Comparison of ENCODE assay signal across 10 cellular contexts in the genomic region with DNA sequence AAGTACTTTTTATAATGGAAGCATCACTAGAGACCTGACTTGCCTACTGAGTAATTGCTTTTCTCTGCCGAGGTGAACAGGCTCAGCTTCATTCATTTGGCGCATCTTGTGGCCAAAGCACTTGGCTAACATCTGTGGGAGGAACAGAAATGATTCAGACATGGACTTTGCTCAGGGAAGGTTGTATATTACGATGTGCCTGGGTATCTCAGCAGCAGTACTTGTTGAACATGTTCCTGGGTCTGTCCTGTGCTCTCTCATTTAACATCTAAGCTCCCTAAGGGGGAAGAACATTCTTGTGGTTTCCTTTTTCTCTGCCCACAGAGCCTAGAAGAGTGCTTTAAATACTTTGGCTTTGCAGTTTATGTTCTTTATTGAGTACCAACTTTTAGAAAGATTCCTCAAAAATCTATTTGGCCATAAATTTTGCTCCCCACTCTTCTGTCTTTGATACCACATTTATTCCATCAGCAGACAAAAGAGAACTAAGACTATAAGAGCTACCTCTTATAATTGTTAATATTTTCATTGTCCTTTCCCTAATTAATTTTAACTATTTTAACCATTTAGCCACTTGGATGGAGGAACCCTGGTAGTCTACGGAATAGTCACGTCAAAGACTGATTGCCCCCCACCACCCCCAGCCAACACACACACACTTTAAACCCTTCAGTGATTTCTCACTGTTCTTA.
DNase-seq lines count a peak whose midpoint lies in the region; ATAC-seq, FAIRE-seq and TF ChIP-seq lines count a peak whose summit lies in the region.
"Had no signal": no experiment of that assay in that cellular context is flagged by ENCODE, and none has a peak within 500 bp of the region (broad histone marks: within the 10 kb centered on the region; RNA-seq: fewer than 3 reads in every experiment).

No MANE protein-coding gene starts in this region.

- no peaks in the 10 kb centered on the region; the same call in 2 of the 3 replicates for H3K9me3 ChIP-seq in GM12878 (replicated peaks; ENCODE audit: control insufficient read depth, insufficient read depth, low read length)
- H3K9me3 ChIP-seq in stomach, result no peaks in the 10 kb centered on the region
- H3K9me3 ChIP-seq in upper lobe of right lung, result no peaks in the 10 kb centered on the region

- TF ChIP-seq CTCF in GM12878 (IDR thresholded peaks at IDR 0.05 in 2 of 3, conservative IDR thresholded peaks at IDR 0.05 in 1 of 3; ENCODE audit: control insufficient read depth in 2 of 3, extremely low read depth in 1 of 3, insufficient read depth in 1 of 3, low read depth in 3 of 3, low read length in 3 of 3), result no peak
- no peak for TF ChIP-seq CTCF in stomach (IDR thresholded peaks at IDR 0.05)
- no peak for TF ChIP-seq CTCF in upper lobe of right lung (IDR thresholded peaks at IDR 0.05)

- H3K9ac ChIP-seq in GM12878 (ENCODE audit: control insufficient read depth, insufficient read depth, low read length), result no peak overlapping the region

- no TSS peak for BruUV-seq in GM12878 (replicated peaks; lab: Mats Ljungman, UMichigan)

- no peaks in the 10 kb centered on the region for H3K79me2 ChIP-seq in GM12878 (ENCODE audit: control insufficient read depth, insufficient read depth, low read length)

- TF ChIP-seq EP300 in GM12878 (IDR thresholded peaks at IDR 0.05; ENCODE audit: borderline replicate concordance in 1 of 2, control insufficient read depth in 1 of 2, low read depth in 2 of 2, low read length in 2 of 2) (peak in 1 of 2 experiments; percentile 49; a peak in 1 of 4 replicates), stomach (IDR thresholded peaks at IDR 0.05) (no peak)

- H4K20me1 ChIP-seq in GM12878 (ENCODE audit: control insufficient read depth, insufficient read depth), result no peaks in the 10 kb centered on the region

- H3K36me3 ChIP-seq in GM12878 (ENCODE audit: control insufficient read depth in 2 of 2, insufficient read depth in 2 of 2, low read length in 1 of 2) (no peaks in the 10 kb centered on the region), stomach (no peaks in the 10 kb centered on the region), upper lobe of right lung (no peaks in the 10 kb centered on the region)

- ATAC-seq in HG03520 (IDR thresholded peaks at IDR 0.05; ENCODE audit: unreplicated experiment) (peak; percentile 53), GM12878 (peak; percentile 78), upper lobe of right lung (no peak)

- peaks cover 41% of the 10 kb centered on the region for H3K36me3 Mint-ChIP-seq in activated naive CD4-positive, alpha-beta T cell treated with anti-CD3 and anti-CD28 coated beads, Interleukin-2, amount 10 ng/mL, durations not matched to agents 7 days and 5 days

- H2AFZ ChIP-seq in GM12878 (ENCODE audit: control insufficient read depth, low read depth, low read length), result peak overlapping the region; percentile 34; the same call in 1 of the 2 replicates

- no peak for TF ChIP-seq RAD21 in GM12878 (IDR thresholded peaks at IDR 0.05; ENCODE audit: insufficient read depth, low read depth, low read length)

- SMC1A ChIA-PET in GM12878 (lab: Charles Lee; ENCODE audit: uncharacterized antibody, unreplicated experiment), result interaction anchor here (0.5 to 9.8 kb wide), 27 partner anchors 9 to 540 kb away, joined by 3 to 79 read pairs (median 4); no protein-coding TSS in a partner anchor

- CTCF ChIA-PET in activated naive CD4-positive, alpha-beta T cell treated with anti-CD3 and anti-CD28 coated beads, Interleukin-2, amount 10 ng/mL, durations not matched to agents 7 days and 5 days (lab: Charles Lee), result no interaction called here
- CTCF ChIA-PET in GM12878 (lab: Yijun Ruan, JAX), result interaction anchor here (0.6 to 2.8 kb wide), 14 partner anchors 8 to 280 kb away, joined by 3 to 19 read pairs (median 3); no protein-coding TSS in a partner anchor

- FAIRE-seq in GM12878 (lab: Jason Lieb, UNC), result no peak

- intact Hi-C loops in GM12878 (cut with micrococcal nuclease; ENCODE audit: unreplicated experiment) (loop anchor here (5.0 kb wide), 1 partner anchor 35 kb away; no protein-coding TSS in a partner anchor), stomach (cut with DNase I; ENCODE audit: low total_unique reads) (no loop called here), upper lobe of right lung (cut with DNase I) (no loop called here)

- H3K9me3 Mint-ChIP-seq in activated naive CD4-positive, alpha-beta T cell treated with anti-CD3 and anti-CD28 coated beads, Interleukin-2, amount 10 ng/mL, durations not matched to agents 7 days and 5 days, result peaks cover 13% of the 10 kb centered on the region

- RAD21 ChIA-PET in GM12878 (lab: Charles Lee; ENCODE audit: unreplicated experiment), result interaction anchor here (0.6 to 5.5 kb wide), 18 partner anchors 8 to 1971 kb away, joined by 3 to 44 read pairs (median 4); no protein-coding TSS in a partner anchor

- H3K4me3 Mint-ChIP-seq in activated naive CD4-positive, alpha-beta T cell treated with anti-CD3 and anti-CD28 coated beads, Interleukin-2, amount 10 ng/mL, durations not matched to agents 7 days and 5 days, result no peak overlapping the region

- H3K4me2 ChIP-seq in GM12878 (ENCODE audit: control insufficient read depth, insufficient read depth), result peak overlapping the region; percentile 48

- H3K4me3 ChIP-seq in GM12878, result no peak overlapping the region
- H3K4me3 ChIP-seq in stomach, result no peak overlapping the region
- H3K4me3 ChIP-seq in upper lobe of right lung, result no peak overlapping the region

- peak overlapping the region; percentile 47 for H3K27ac Mint-ChIP-seq in activated naive CD4-positive, alpha-beta T cell treated with anti-CD3 and anti-CD28 coated beads, Interleukin-2, amount 10 ng/mL, durations not matched to agents 7 days and 5 days

- in situ Hi-C loops in GM12878 (cut with MboI), result no loop called here

- H3K4me1 Mint-ChIP-seq in activated naive CD4-positive, alpha-beta T cell treated with anti-CD3 and anti-CD28 coated beads, Interleukin-2, amount 10 ng/mL, durations not matched to agents 7 days and 5 days, result peaks cover 76% of the 10 kb centered on the region

- POLR2A ChIA-PET in GM12878 (lab: Charles Lee), result interaction anchor here (0.6 to 2.2 kb wide), 10 partner anchors 16 to 369 kb away, joined by 3 to 7 read pairs (median 4); no protein-coding TSS in a partner anchor

- peaks cover 28% of the 10 kb centered on the region for H3K4me1 ChIP-seq in GM12878 (ENCODE audit: control insufficient read depth, insufficient read depth, low read length)
- peaks cover 0 to 10% (median 2%) of the 10 kb centered on the region in 4 donors for H3K4me1 ChIP-seq in stomach
- H3K4me1 ChIP-seq in upper lobe of right lung, result peaks cover 6% of the 10 kb centered on the region

- WGBS in GM12878 (ENCODE audit: insufficient coverage, insufficient replicate concordance, low lambda C conversion rate, missing lambda C conversion rate), result 5% methylated on average over 5 of the region's 5 CpGs
- WGBS in stomach, 5 donors, result 63 to 78% (median 66%) methylated on average over 5 of the region's 5 CpGs

- H3K27ac ChIP-seq in GM12878 (ENCODE audit: control insufficient read depth, insufficient read depth), result no peak overlapping the region
- H3K27ac ChIP-seq in stomach, result peak overlapping the region in 3 of 5 donors; percentile 16 to 48 (median 47)
- H3K27ac ChIP-seq in upper lobe of right lung, result no peak overlapping the region
- H3K27ac ChIP-seq: C4-2B had no signal

- H3K27me3 ChIP-seq in GM12878 (replicated peaks in 1 of 2; ENCODE audit: control insufficient read depth in 2 of 2, insufficient read depth in 2 of 2, low read length in 1 of 2), result no peaks in the 10 kb centered on the region
- H3K27me3 ChIP-seq in stomach, result no peaks in the 10 kb centered on the region
- no peaks in the 10 kb centered on the region for H3K27me3 ChIP-seq in upper lobe of right lung

- H3K27me3 Mint-ChIP-seq in activated naive CD4-positive, alpha-beta T cell treated with anti-CD3 and anti-CD28 coated beads, Interleukin-2, amount 10 ng/mL, durations not matched to agents 7 days and 5 days, result peaks cover 39% of the 10 kb centered on the region

- DNase-seq in activated naive CD4-positive, alpha-beta T cell treated with anti-CD3 and anti-CD28 coated beads, Interleukin-2, amount 10 ng/mL, durations not matched to agents 7 days and 5 days, result peak; percentile 24
- DNase-seq in activated naive CD4-positive, alpha-beta T cell treated with Interleukin-2 at 50 U/mL for 16 hours, result no peak
- DNase-seq in GM12878 (ENCODE audit: low read depth, low spot score) (peak; percentile 76), stomach (no peak), upper lobe of right lung (no peak), nucleus accumbens (lab: John Stamatoyannopoulos, UW) (no peak)
- DNase-seq in stimulated activated CD4-positive, alpha-beta T cell treated with anti-CD3 and anti-CD28 coated beads, Interleukin-1b, Interleukin-23, amount 100 ng/mL, for 48 hours, result no peak
- DNase-seq: stimulated activated naive CD4-positive, alpha-beta T cell treated with Interleukin-2 at 50 U/mL for 16 hours had no signal

- TF ChIP-seq POLR2A in GM12878 (IDR thresholded peaks at IDR 0.05; ENCODE audit: low read depth, low read length) (no peak), stomach (IDR thresholded peaks at IDR 0.05) (no peak)

TF ChIP-seq in GM12878, 131 proteins besides CTCF, POLR2A, EP300 and RAD21 (continues in another document):
- TF ChIP-seq E2F4 (IDR thresholded peaks at IDR 0.05; ENCODE audit: low read depth, low read length) (no peak), ATF7 (IDR thresholded peaks at IDR 0.05; ENCODE audit: low read depth) (peak; percentile 56), SUPT20H (IDR thresholded peaks at IDR 0.05; ENCODE audit: borderline replicate concordance, control insufficient read depth, low read depth, low read length) (no peak), MEF2B (IDR thresholded peaks at IDR 0.05; ENCODE audit: partially characterized antibody, poor library complexity, severe bottlenecking) (peak; percentile 63)

Comparison
In these comparisons a context has a peak if more than half of its experiments do, and no peak if none do; other contexts are left out.
1. DNase-seq: peak in activated naive CD4-positive, alpha-beta T cell treated with anti-CD3 and anti-CD28 coated beads, Interleukin-2, amount 10 ng/mL, durations not matched to agents 7 days and 5 days (single experiment) and GM12878 (single experiment); none in activated naive CD4-positive, alpha-beta T cell treated with Interleukin-2 at 50 U/mL for 16 hours (single experiment), stomach (single experiment), upper lobe of right lung (single experiment), stimulated activated CD4-positive, alpha-beta T cell treated with anti-CD3 and anti-CD28 coated beads, Interleukin-1b, Interleukin-23, amount 100 ng/mL, for 48 hours (single experiment) and nucleus accumbens (0 of 56).
2. H3K27ac ChIP-seq: peak in stomach (3 of 5); none in GM12878 (single experiment) and upper lobe of right lung (single experiment).